14 cellular contexts compared by ENCODE assay signal in the genomic region with DNA sequence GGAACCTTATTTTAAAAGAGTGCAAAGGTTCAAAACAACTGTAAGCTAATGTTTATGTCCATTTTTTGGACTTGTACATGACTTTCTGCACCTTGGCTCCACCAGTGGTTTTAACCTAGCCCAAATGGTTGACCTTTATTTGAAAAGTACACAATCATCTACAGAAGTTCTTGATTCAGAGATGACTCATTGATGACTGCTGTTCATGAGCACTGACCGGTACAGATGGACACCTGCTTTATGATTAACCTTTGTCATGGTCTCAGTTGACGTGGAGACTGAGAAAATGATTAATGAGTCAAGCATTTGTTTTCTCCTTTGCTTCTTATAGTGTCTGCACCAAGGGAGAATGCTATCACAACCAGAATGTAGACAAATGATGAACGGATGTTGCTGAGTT. TPM values are rescaled to one million over a fixed set of nuclear protein-coding genes. Genes with fewer than 3 reads are reported as not detected.
DNase-seq lines count a peak whose midpoint lies in the region; ATAC-seq, FAIRE-seq and TF ChIP-seq lines count a peak whose summit lies in the region.
"Had no signal": no experiment of that assay in that cellular context is flagged by ENCODE, and none has a peak within 500 bp of the region (broad histone marks: within the 10 kb centered on the region; RNA-seq: fewer than 3 reads in every experiment).

No MANE protein-coding gene starts in this region.

- H3K27me3 ChIP-seq in astrocyte (ENCODE audit: insufficient read depth, low read length) (no peaks in the 10 kb centered on the region), MM.1S (replicated peaks; ENCODE audit: insufficient read depth, low read length) (no peaks in the 10 kb centered on the region)
- H3K27me3 ChIP-seq: BLaER1, esophagus muscularis mucosa had no signal

- peak overlapping the region; percentile 66 for H3K4me3 Mint-ChIP-seq in astrocyte (ENCODE audit: unreplicated experiment)
- no peak overlapping the region for H3K4me3 Mint-ChIP-seq in activated T-helper 1 cell treated with anti-CD3 and anti-CD28 coated beads, Interleukin-12 subunit alpha, Interleukin-12 subunit beta, Interleukin-2, Interleukin-4 antibody, amounts not matched to agents 30 ng/mL and 10 ng/mL and 1 ng/mL, durations not matched to agents 14 hours and 24 hours and 36 hours
- H3K4me3 Mint-ChIP-seq: naive thymus-derived CD8-positive, alpha-beta T cell; T-helper 17 cell had no signal

- H3K36me3 Mint-ChIP-seq in astrocyte (ENCODE audit: low read depth, unreplicated experiment), result no peaks in the 10 kb centered on the region
- H3K36me3 Mint-ChIP-seq in activated T-helper 1 cell treated with anti-CD3 and anti-CD28 coated beads, Interleukin-12 subunit alpha, Interleukin-12 subunit beta, Interleukin-2, Interleukin-4 antibody, amounts not matched to agents 30 ng/mL and 10 ng/mL and 1 ng/mL, durations not matched to agents 14 hours and 24 hours and 36 hours (ENCODE audit: low read depth), result no peaks in the 10 kb centered on the region
- H3K36me3 Mint-ChIP-seq: naive thymus-derived CD8-positive, alpha-beta T cell had no signal

- peaks cover 3% of the 10 kb centered on the region for H3K27me3 Mint-ChIP-seq in astrocyte (ENCODE audit: low read depth, unreplicated experiment)
- H3K27me3 Mint-ChIP-seq in activated T-helper 1 cell treated with anti-CD3 and anti-CD28 coated beads, Interleukin-12 subunit alpha, Interleukin-12 subunit beta, Interleukin-2, Interleukin-4 antibody, amounts not matched to agents 30 ng/mL and 10 ng/mL and 1 ng/mL, durations not matched to agents 14 hours and 24 hours and 36 hours (ENCODE audit: insufficient read depth), result peaks cover 4% of the 10 kb centered on the region

- no peak overlapping the region for H3K4me2 ChIP-seq in astrocyte (ENCODE audit: low read length)
- H3K4me2 ChIP-seq in MM.1S (ENCODE audit: low read depth, low read length), result no peak overlapping the region
- H3K4me2 ChIP-seq: BLaER1 had no signal

- peak; percentile 98 for DNase-seq in DMS53 (lab: John Stamatoyannopoulos, UW)
- no peak for DNase-seq in astrocyte (ENCODE audit: low read depth)
- no peak for DNase-seq in activated T-helper 1 cell treated with anti-CD3 and anti-CD28 coated beads, Interleukin-12 subunit alpha, Interleukin-12 subunit beta, Interleukin-2, Interleukin-4 antibody, amounts not matched to agents 30 ng/mL and 10 ng/mL and 1 ng/mL, durations not matched to agents 14 hours and 24 hours and 36 hours (ENCODE audit: low spot score)
- DNase-seq in NCI-H1092 treated with DMSO at 0.1 percent for 48 hours (lab: John Stamatoyannopoulos, UW), result no peak
- no peak for DNase-seq in foreskin fibroblast
- DNase-seq in MM.1S, result no peak
- DNase-seq: activated naive CD4-positive, alpha-beta T cell treated with Interleukin-2 at 50 U/mL for 16 hours; naive thymus-derived CD8-positive, alpha-beta T cell; NCI-H1436; T-helper 17 cell had no signal

- H3K4me1 ChIP-seq in astrocyte (ENCODE audit: insufficient read depth, low read length) (no peaks in the 10 kb centered on the region), MM.1S (ENCODE audit: low read length) (no peaks in the 10 kb centered on the region)
- H3K4me1 ChIP-seq: BLaER1, esophagus muscularis mucosa had no signal

- FAIRE-seq in astrocyte (lab: Jason Lieb, UNC), result no peak

- H3K9me3 Mint-ChIP-seq in astrocyte (ENCODE audit: unreplicated experiment), result no peaks in the 10 kb centered on the region
- no peaks in the 10 kb centered on the region for H3K9me3 Mint-ChIP-seq in activated T-helper 1 cell treated with anti-CD3 and anti-CD28 coated beads, Interleukin-12 subunit alpha, Interleukin-12 subunit beta, Interleukin-2, Interleukin-4 antibody, amounts not matched to agents 30 ng/mL and 10 ng/mL and 1 ng/mL, durations not matched to agents 14 hours and 24 hours and 36 hours
- H3K9me3 Mint-ChIP-seq: naive thymus-derived CD8-positive, alpha-beta T cell had no signal

- no peaks in the 10 kb centered on the region for H3K9me2 ChIP-seq in MM.1S (replicated peaks; ENCODE audit: insufficient read depth, low read length)

- no peaks in the 10 kb centered on the region for H3F3A ChIP-seq in MM.1S (ENCODE audit: insufficient read depth, low read length)

- H3K27ac Mint-ChIP-seq in astrocyte (ENCODE audit: unreplicated experiment), result peak overlapping the region; percentile 91
- H3K27ac Mint-ChIP-seq in activated T-helper 1 cell treated with anti-CD3 and anti-CD28 coated beads, Interleukin-12 subunit alpha, Interleukin-12 subunit beta, Interleukin-2, Interleukin-4 antibody, amounts not matched to agents 30 ng/mL and 10 ng/mL and 1 ng/mL, durations not matched to agents 14 hours and 24 hours and 36 hours, result no peak overlapping the region
- H3K27ac Mint-ChIP-seq: naive thymus-derived CD8-positive, alpha-beta T cell; T-helper 17 cell had no signal

- ATAC-seq in GM19468 (IDR thresholded peaks at IDR 0.05; ENCODE audit: extremely low read depth, unreplicated experiment), result peak; percentile 57
- peak; percentile 93 for ATAC-seq in HG03159 (IDR thresholded peaks at IDR 0.05; ENCODE audit: unreplicated experiment)
- ATAC-seq: naive thymus-derived CD8-positive, alpha-beta T cell; T-helper 17 cell had no signal

- no peak overlapping the region for H3K4me3 ChIP-seq in astrocyte (ENCODE audit: insufficient read depth, low read depth, low read length)
- no peak overlapping the region for H3K4me3 ChIP-seq in foreskin fibroblast (ENCODE audit: low read depth in 1 of 2, low read length in 2 of 2)
- H3K4me3 ChIP-seq in MM.1S (ENCODE audit: low read length), result no peak overlapping the region
- H3K4me3 ChIP-seq: BLaER1, esophagus muscularis mucosa had no signal

- H3K9ac ChIP-seq in astrocyte (ENCODE audit: low read length) (no peak overlapping the region), MM.1S (ENCODE audit: low read length) (no peak overlapping the region)
- H3K9ac ChIP-seq: BLaER1 had no signal

- H4K20me1 ChIP-seq in astrocyte (ENCODE audit: insufficient read depth, low read length) (no peaks in the 10 kb centered on the region), MM.1S (ENCODE audit: insufficient read depth, low read length) (no peaks in the 10 kb centered on the region)
- H4K20me1 ChIP-seq: BLaER1 had no signal

- no peak for TF ChIP-seq CTCF in astrocyte (IDR thresholded peaks at IDR 0.05; ENCODE audit: insufficient read depth, low read depth, low read length)
- TF ChIP-seq CTCF in foreskin fibroblast (IDR thresholded peaks at IDR 0.05; ENCODE audit: low read depth, low read length), result no peak
- TF ChIP-seq CTCF in MM.1S (IDR thresholded peaks at IDR 0.05; ENCODE audit: low read length), result no peak

- no peaks in the 10 kb centered on the region for H3K36me3 ChIP-seq in astrocyte (ENCODE audit: insufficient read depth, low read length)
- no peaks in the 10 kb centered on the region for H3K36me3 ChIP-seq in MM.1S (replicated peaks; ENCODE audit: insufficient read depth, low read length)
- H3K36me3 ChIP-seq: BLaER1, esophagus muscularis mucosa had no signal

- no peak overlapping the region for H3K27ac ChIP-seq in astrocyte (ENCODE audit: low read depth, low read length)
- no peak overlapping the region for H3K27ac ChIP-seq in MM.1S (ENCODE audit: low read length)
- H3K27ac ChIP-seq: BLaER1, esophagus muscularis mucosa had no signal

- H3K79me2 ChIP-seq in astrocyte (ENCODE audit: insufficient read depth, low read length) (no peaks in the 10 kb centered on the region), MM.1S (ENCODE audit: low read length) (no peaks in the 10 kb centered on the region)

- H2AFZ ChIP-seq in astrocyte (ENCODE audit: low read depth, low read length), result no peak overlapping the region
- H2AFZ ChIP-seq in MM.1S (ENCODE audit: low read length), result no peak overlapping the region

- intact Hi-C loops in activated T-helper 1 cell treated with anti-CD3 and anti-CD28 coated beads, Interleukin-12 subunit alpha, Interleukin-12 subunit beta, Interleukin-2, Interleukin-4 antibody, amounts not matched to agents 30 ng/mL and 10 ng/mL and 1 ng/mL, durations not matched to agents 14 hours and 24 hours and 36 hours (cut with micrococcal nuclease), result no loop called here

- H3K4me1 Mint-ChIP-seq in astrocyte (ENCODE audit: low read depth, unreplicated experiment), result peaks cover 5% of the 10 kb centered on the region
- no peaks in the 10 kb centered on the region for H3K4me1 Mint-ChIP-seq in activated T-helper 1 cell treated with anti-CD3 and anti-CD28 coated beads, Interleukin-12 subunit alpha, Interleukin-12 subunit beta, Interleukin-2, Interleukin-4 antibody, amounts not matched to agents 30 ng/mL and 10 ng/mL and 1 ng/mL, durations not matched to agents 14 hours and 24 hours and 36 hours (ENCODE audit: low read depth)
- H3K4me1 Mint-ChIP-seq: naive thymus-derived CD8-positive, alpha-beta T cell; T-helper 17 cell had no signal

- H3K9me3 ChIP-seq in astrocyte (ENCODE audit: insufficient read depth, low read depth, low read length), result no peaks in the 10 kb centered on the region
- no peaks in the 10 kb centered on the region for H3K9me3 ChIP-seq in MM.1S (replicated peaks; ENCODE audit: insufficient read depth, low read length)
- H3K9me3 ChIP-seq: BLaER1, esophagus muscularis mucosa had no signal

RNA-seq across cellular contexts. Expression of a gene that starts 55.7 kb away (rescaled TPM):
- total RNA-seq in astrocyte, result 2.5 and 2.6 TPM in 2 replicates
- total RNA-seq in activated T-helper 1 cell treated with anti-CD3 and anti-CD28 coated beads, Interleukin-12 subunit alpha, Interleukin-12 subunit beta, Interleukin-2, Interleukin-4 antibody, amounts not matched to agents 30 ng/mL and 10 ng/mL and 1 ng/mL, durations not matched to agents 14 hours and 24 hours and 36 hours, result 10.7 and 12.6 TPM in 2 replicates
